Comparison of ENCODE assay signal across 35 cellular contexts in the genomic region with DNA sequence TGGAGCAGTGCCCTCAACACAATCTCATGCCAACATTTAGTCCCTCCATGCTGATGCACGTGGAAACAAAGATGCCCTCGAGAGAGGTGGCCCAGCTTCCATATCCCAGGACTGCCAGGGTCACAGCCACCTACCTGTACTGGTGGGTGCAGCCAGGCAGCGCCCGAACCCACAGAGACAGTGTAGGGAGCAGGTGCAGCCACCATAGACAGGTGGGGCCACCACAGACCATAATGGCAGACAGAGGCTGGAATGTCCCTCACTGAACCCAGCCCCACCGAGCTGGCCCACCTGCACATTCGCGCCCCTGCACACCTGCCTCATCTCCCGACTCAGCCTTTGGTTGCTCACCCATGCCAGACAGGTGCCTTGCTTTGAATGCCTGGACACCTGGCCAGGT. TPM values are rescaled to one million over a fixed set of nuclear protein-coding genes. Genes with fewer than 3 reads are reported as not detected.
"Had no signal": no experiment of that assay in that cellular context is flagged by ENCODE, and none has a peak within 500 bp of the region (broad histone marks: within the 10 kb centered on the region; RNA-seq: fewer than 3 reads in every experiment).

No MANE protein-coding gene starts in this region.

- H3K9me3 ChIP-seq: adrenal gland, esophagus muscularis mucosa, gastrocnemius medialis, heart left ventricle had no signal

- DNase-seq: activated B cell treated with CpG ODN at 0.5 μM for 24 hours; activated CD4-positive, alpha-beta T cell treated with anti-CD3 and anti-CD28 coated beads for 48 hours; activated CD4-positive, alpha-beta T cell treated with anti-CD3 and anti-CD28 coated beads, Interleukin-2, amount 50 U/mL, for 1 hour; activated CD4-positive, alpha-beta T cell treated with anti-CD3 and anti-CD28 coated beads, Interleukin-2, amount 50 U/mL, for 48 hours; activated CD8-positive, alpha-beta memory T cell treated with anti-CD3 and anti-CD28 coated beads, Interleukin-2, amount 10 ng/mL, durations not matched to agents 7 days and 5 days; activated CD8-positive, alpha-beta memory T cell treated with anti-CD3 and anti-CD28 coated beads, Interleukin-2, amount 50 U/mL, for 4 hours; activated CD8-positive, alpha-beta T cell treated with anti-CD3 and anti-CD28 coated beads for 36 hours; activated naive CD4-positive, alpha-beta T cell treated with anti-CD3 and anti-CD28 coated beads for 36 hours; activated naive CD8-positive, alpha-beta T cell treated with anti-CD3 and anti-CD28 coated beads for 36 hours; activated naive CD8-positive, alpha-beta T cell treated with anti-CD3 and anti-CD28 coated beads, Interleukin-2, amount 50 U/mL, for 24 hours; activated T-cell treated with anti-CD3 and anti-CD28 coated beads, Interleukin-2, amount 50 U/mL, for 1 hour; activated T-cell treated with anti-CD3 and anti-CD28 coated beads, Interleukin-2, amount 50 U/mL, for 48 hours; adrenal gland; amygdala; aorta; body of pancreas; central memory CD4-positive, alpha-beta T cell; cerebellar nuclear complex; dorsolateral prefrontal cortex; effector memory CD8-positive, alpha-beta T cell; erythroblast; foreskin keratinocyte; gastrocnemius medialis; glutamatergic neuron; heart left ventricle; T-helper 17 cell; T1000; WERI-Rb-1 had no signal

- H3K27ac ChIP-seq: adrenal gland, body of pancreas, coronary artery, dorsolateral prefrontal cortex, esophagus muscularis mucosa, foreskin keratinocyte, gastrocnemius medialis, hepatocyte, WERI-Rb-1 had no signal

- H2AFZ ChIP-seq: hepatocyte had no signal

- H3K79me2 ChIP-seq: hepatocyte had no signal

- H3K4me1 ChIP-seq: body of pancreas, foreskin keratinocyte had no signal

- H3K36me3 ChIP-seq: adrenal gland, esophagus muscularis mucosa, gastrocnemius medialis, heart left ventricle, WERI-Rb-1 had no signal

- H3K27me3 ChIP-seq: adrenal gland, esophagus muscularis mucosa had no signal

- H3K4me2 ChIP-seq: hepatocyte had no signal

- ATAC-seq: activated CD4-positive, CD25-positive, alpha-beta regulatory T cell treated with anti-CD3 and anti-CD28 coated beads, Interleukin-2, amount 50 U/mL, for 24 hours; activated CD8-positive, alpha-beta memory T cell treated with anti-CD3 and anti-CD28 coated beads, Interleukin-2, amount 10 ng/mL, durations not matched to agents 7 days and 5 days; activated CD8-positive, alpha-beta T cell treated with anti-CD3 and anti-CD28 coated beads for 36 hours; activated naive CD8-positive, alpha-beta T cell treated with anti-CD3 and anti-CD28 coated beads, Interleukin-2, amount 50 U/mL, for 24 hours; body of pancreas; effector memory CD8-positive, alpha-beta T cell; foreskin keratinocyte; gastrocnemius medialis; heart left ventricle; T-helper 17 cell had no signal

- H3K4me3 ChIP-seq: adrenal gland, body of pancreas, coronary artery, dorsolateral prefrontal cortex, esophagus muscularis mucosa, gastrocnemius medialis, heart left ventricle, hepatocyte had no signal

RNA-seq across cellular contexts. Expression of a gene that starts 18.3 kb away (rescaled TPM):
- total RNA-seq: activated B cell treated with CpG ODN at 0.5 μM for 24 hours; activated CD8-positive, alpha-beta memory T cell treated with anti-CD3 and anti-CD28 coated beads for 36 hours; activated CD8-positive, alpha-beta memory T cell treated with anti-CD3 and anti-CD28 coated beads, Interleukin-2, amount 10 ng/mL, durations not matched to agents 7 days and 5 days; activated CD8-positive, alpha-beta T cell treated with anti-CD3 and anti-CD28 coated beads for 36 hours; activated naive CD4-positive, alpha-beta T cell treated with anti-CD3 and anti-CD28 coated beads for 36 hours; activated naive CD8-positive, alpha-beta T cell treated with anti-CD3 and anti-CD28 coated beads for 36 hours; activated T-helper 1 cell treated with anti-CD3 and anti-CD28 coated beads, Interleukin-12 subunit alpha, Interleukin-12 subunit beta, Interleukin-2, Interleukin-4 antibody, amounts not matched to agents 30 ng/mL and 10 ng/mL and 1 ng/mL, durations not matched to agents 14 hours and 24 hours and 36 hours; activated T-helper 2 cell treated with anti-CD3 and anti-CD28 coated beads, Interferon-gamma antibody, Interleukin-2, Interleukin-4, amounts not matched to agents 10 μg/mL and 5 μg/mL and 100 μg/mL, durations not matched to agents 14 hours and 24 hours and 36 hours; foreskin keratinocyte had no signal
- polyA plus RNA-seq: foreskin keratinocyte had no signal
